24 cellular contexts compared by ENCODE assay signal in genomic region chr7:149524399-149524798, GRCh38.
DNase-seq lines count a peak whose midpoint lies in the region; ATAC-seq and TF ChIP-seq lines count a peak whose summit lies in the region.
"Had no signal": no experiment of that assay in that cellular context is flagged by ENCODE, and none has a peak within 500 bp of the region (broad histone marks: within the 10 kb centered on the region; RNA-seq: fewer than 3 reads in every experiment).

No MANE protein-coding gene starts in this region.

- CTCF ChIA-PET in RWPE1 (lab: Yijun Ruan, JAX), result no interaction called here

- DNase-seq in DMS53 (lab: John Stamatoyannopoulos, UW), result peak; percentile 28
- no peak for DNase-seq in DMS53 treated with DMSO at 0.1 percent for 48 hours (lab: John Stamatoyannopoulos, UW; ENCODE audit: unreplicated experiment)
- DNase-seq in RWPE1 (ENCODE audit: low spot score), result peak; percentile 34
- peak; percentile 36 for DNase-seq in epithelial cell of prostate (ENCODE audit: low read depth, low spot score)
- DNase-seq in NK-92 (lab: John Stamatoyannopoulos, UW; ENCODE audit: unreplicated experiment), result no peak
- DNase-seq: C1 segment of cervical spinal cord; CD8-positive, alpha-beta T cell; GDM1; H7; HFFc6; IMR-90; NCI-H1105; NCI-H146; NCI-H2029 treated with DMSO at 0.1 percent for 48 hours; NCI-H2171; NCI-H524 treated with DMSO at 0.1 percent for 48 hours; RPMI8226; SIG-M5; SK-N-SH had no signal

- ATAC-seq in GM21529 (IDR thresholded peaks at IDR 0.05; ENCODE audit: unreplicated experiment) (no peak), HG03342 (IDR thresholded peaks at IDR 0.05; ENCODE audit: unreplicated experiment) (no peak), GM19455 (IDR thresholded peaks at IDR 0.05; ENCODE audit: unreplicated experiment) (no peak)
- ATAC-seq: CD8-positive, alpha-beta T cell had no signal

- no peak for TF ChIP-seq CTCF in RWPE1 (conservative IDR thresholded peaks at IDR 0.05; ENCODE audit: low read depth)

- POLR2A ChIA-PET in RWPE1 (lab: Yijun Ruan, JAX; ENCODE audit: low non-redundant PET), result no interaction called here

- H3K27ac ChIP-seq in RWPE1 (no peak overlapping the region), epithelial cell of prostate (no peak overlapping the region)
- H3K27ac ChIP-seq: 22Rv1, KMS-11 had no signal

Comparison
In these comparisons a context has a peak if more than half of its experiments do, and no peak if none do; other contexts are left out.
1. DNase-seq: peak in DMS53 (single experiment), RWPE1 (single experiment) and epithelial cell of prostate (single experiment); none in DMS53 treated with DMSO at 0.1 percent for 48 hours (single experiment) and NK-92 (single experiment).